1 cellular context compared by ENCODE assay signal in genomic region chr6:166926748-166927147, GRCh38.
TF ChIP-seq lines count a peak whose summit lies in the region.

No MANE protein-coding gene starts in this region.

TF ChIP-seq in GM23338, 12 proteins besides CTCF, POLR2A, EP300 and RAD21 (continued from another document):
- TF ChIP-seq ZNF462 (CRISPR knock-in tag; IDR thresholded peaks at IDR 0.05) (no peak), ZNF114 (CRISPR knock-in tag; IDR thresholded peaks at IDR 0.05) (no peak), EZH2phosphoT487 (IDR thresholded peaks at IDR 0.05; ENCODE audit: unreplicated experiment) (no peak), CREB1 (CRISPR knock-in tag; IDR thresholded peaks at IDR 0.05; ENCODE audit: low read depth) (no peak), STAT1 (IDR thresholded peaks at IDR 0.05; ENCODE audit: unreplicated experiment) (no peak), POLR2AphosphoS5 (IDR thresholded peaks at IDR 0.05; ENCODE audit: low read depth) (no peak), ETS1 (IDR thresholded peaks at IDR 0.05) (no peak), NANOG (IDR thresholded peaks at IDR 0.05; ENCODE audit: borderline replicate concordance) (no peak)
